ENCODE assay signal across 43 cellular contexts in the genomic region with DNA sequence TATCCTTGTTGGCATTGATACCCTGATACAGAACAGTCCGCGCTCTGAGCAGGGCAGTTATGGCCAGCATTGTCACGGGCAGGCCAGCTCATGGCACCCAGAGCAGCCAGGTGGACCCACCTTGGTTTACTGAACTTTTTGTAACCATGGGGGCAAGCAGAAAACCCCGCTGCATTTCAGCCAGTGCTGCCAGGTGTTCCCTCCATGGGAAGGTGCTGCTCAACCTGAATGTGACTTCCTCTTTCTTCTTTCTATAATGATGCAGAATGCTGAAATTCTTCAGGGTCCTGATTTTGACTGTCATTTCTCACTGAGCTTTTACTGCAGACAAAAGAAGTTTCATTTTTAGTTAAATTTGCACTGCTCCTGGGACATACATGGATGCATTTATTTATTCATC. TPM values are rescaled to one million over a fixed set of nuclear protein-coding genes. Genes with fewer than 3 reads are reported as not detected.
"Had no signal": no experiment of that assay in that cellular context is flagged by ENCODE, and none has a peak within 500 bp of the region (broad histone marks: within the 10 kb centered on the region; RNA-seq: fewer than 3 reads in every experiment).

No MANE protein-coding gene starts in this region.

- DNase-seq: activated CD4-positive, alpha-beta memory T cell treated with anti-CD3 and anti-CD28 coated beads, Interleukin-2, amount 10 ng/mL, durations not matched to agents 7 days and 5 days; activated CD4-positive, alpha-beta T cell treated with anti-CD3 and anti-CD28 coated beads for 1 hour; activated CD4-positive, alpha-beta T cell treated with anti-CD3 and anti-CD28 coated beads for 36 hours; activated CD4-positive, alpha-beta T cell treated with anti-CD3 and anti-CD28 coated beads for 48 hours; activated CD4-positive, alpha-beta T cell treated with anti-CD3 and anti-CD28 coated beads, Interleukin-2, amount 10 ng/mL, durations not matched to agents 7 days and 5 days; activated CD4-positive, alpha-beta T cell treated with anti-CD3 and anti-CD28 coated beads, Interleukin-2, amount 50 U/mL, for 48 hours; activated CD4-positive, CD25-positive, alpha-beta regulatory T cell; activated CD8-positive, alpha-beta memory T cell treated with anti-CD3 and anti-CD28 coated beads for 24 hours; activated CD8-positive, alpha-beta memory T cell treated with anti-CD3 and anti-CD28 coated beads, Interleukin-2, amount 50 U/mL, for 4 hours; activated CD8-positive, alpha-beta T cell treated with anti-CD3 and anti-CD28 coated beads, Interleukin-2, amount 10 ng/mL, durations not matched to agents 7 days and 5 days; activated effector memory CD4-positive, alpha-beta T cell treated with Interleukin-2 at 50 U/mL for 16 hours; activated gamma-delta T cell; activated naive CD4-positive, alpha-beta T cell treated with anti-CD3 and anti-CD28 coated beads, Interleukin-2, amount 10 ng/mL, durations not matched to agents 7 days and 5 days; activated naive CD4-positive, alpha-beta T cell treated with Interleukin-2 at 50 U/mL for 16 hours; activated naive CD8-positive, alpha-beta T cell treated with anti-CD3 and anti-CD28 coated beads, Interleukin-2, amount 10 ng/mL, durations not matched to agents 7 days and 5 days; activated naive CD8-positive, alpha-beta T cell treated with anti-CD3 and anti-CD28 coated beads, Interleukin-2, amount 50 U/mL, for 24 hours; activated T-cell treated with anti-CD3 and anti-CD28 coated beads for 4 hours; activated T-cell treated with anti-CD3 and anti-CD28 coated beads, Interleukin-2, amount 50 U/mL, for 1 hour; activated T-cell treated with anti-CD3 and anti-CD28 coated beads, Interleukin-2, amount 50 U/mL, for 4 hours; activated T-cell treated with anti-CD3 and anti-CD28 coated beads, Interleukin-2, amount 50 U/mL, for 72 hours; amygdala; anterior cingulate cortex; caudate nucleus; cerebellar nuclear complex; T-helper 1 cell; T-helper 2 cell; T-helper 9 cell; WERI-Rb-1 had no signal

- H3K4me3 Mint-ChIP-seq: activated CD4-positive, alpha-beta memory T cell treated with anti-CD3 and anti-CD28 coated beads, Interleukin-2, amount 10 ng/mL, durations not matched to agents 7 days and 5 days; activated CD4-positive, alpha-beta T cell treated with anti-CD3 and anti-CD28 coated beads for 36 hours; activated CD4-positive, alpha-beta T cell treated with anti-CD3 and anti-CD28 coated beads, Interleukin-2, amount 10 ng/mL, durations not matched to agents 7 days and 5 days; activated CD8-positive, alpha-beta T cell treated with anti-CD3 and anti-CD28 coated beads, Interleukin-2, amount 10 ng/mL, durations not matched to agents 7 days and 5 days; activated naive CD4-positive, alpha-beta T cell treated with anti-CD3 and anti-CD28 coated beads, Interleukin-2, amount 10 ng/mL, durations not matched to agents 7 days and 5 days; activated naive CD4-positive, alpha-beta T cell treated with anti-CD3 and anti-CD28 coated beads, Interleukin-2, amount 50 U/mL, for 24 hours; activated naive CD8-positive, alpha-beta T cell; activated naive CD8-positive, alpha-beta T cell treated with anti-CD3 and anti-CD28 coated beads, Interleukin-2, amount 10 ng/mL, durations not matched to agents 7 days and 5 days; activated naive CD8-positive, alpha-beta T cell treated with anti-CD3 and anti-CD28 coated beads, Interleukin-2, amount 50 U/mL, for 24 hours; activated T-cell treated with anti-CD3 and anti-CD28 coated beads, Interleukin-2, amount 50 U/mL, for 4 hours; activated T-cell treated with anti-CD3 and anti-CD28 coated beads, Interleukin-2, amount 50 U/mL, for 72 hours; activated T-helper 1 cell treated with anti-CD3 and anti-CD28 coated beads, Interleukin-12 subunit alpha, Interleukin-12 subunit beta, Interleukin-2, Interleukin-4 antibody, amounts not matched to agents 30 ng/mL and 10 ng/mL and 1 ng/mL, durations not matched to agents 14 hours and 24 hours and 36 hours; brain; central memory CD8-positive, alpha-beta T cell; T-helper 1 cell treated with Interleukin-12 subunit alpha and Interleukin-12 subunit beta and Interleukin-4 antibody, amounts not matched to agents 30 μg/mL and 1 μg/mL, for 36 hours; T-helper 2 cell treated with Interferon-gamma antibody and Interleukin-4, amounts not matched to agents 5 μg/mL and 100 μg/mL, for 36 hours; WTC11 had no signal

- H3K4me1 ChIP-seq: ascending aorta had no signal

- H3K27me3 ChIP-seq: ascending aorta, cardiac muscle cell had no signal

- H3K9me3 ChIP-seq: ascending aorta had no signal

- FAIRE-seq: bronchial epithelial cell, TTC549 had no signal

- H3K4me1 Mint-ChIP-seq: activated CD4-positive, alpha-beta memory T cell treated with anti-CD3 and anti-CD28 coated beads, Interleukin-2, amount 10 ng/mL, durations not matched to agents 7 days and 5 days; activated CD4-positive, alpha-beta T cell treated with anti-CD3 and anti-CD28 coated beads for 36 hours; activated CD4-positive, alpha-beta T cell treated with anti-CD3 and anti-CD28 coated beads, Interleukin-2, amount 10 ng/mL, durations not matched to agents 7 days and 5 days; activated naive CD4-positive, alpha-beta T cell treated with anti-CD3 and anti-CD28 coated beads, Interleukin-2, amount 10 ng/mL, durations not matched to agents 7 days and 5 days; activated naive CD4-positive, alpha-beta T cell treated with anti-CD3 and anti-CD28 coated beads, Interleukin-2, amount 50 U/mL, for 24 hours; activated naive CD8-positive, alpha-beta T cell treated with anti-CD3 and anti-CD28 coated beads, Interleukin-2, amount 10 ng/mL, durations not matched to agents 7 days and 5 days; activated naive CD8-positive, alpha-beta T cell treated with anti-CD3 and anti-CD28 coated beads, Interleukin-2, amount 50 U/mL, for 24 hours; central memory CD8-positive, alpha-beta T cell had no signal

- H3K27me3 Mint-ChIP-seq: activated CD4-positive, alpha-beta memory T cell treated with anti-CD3 and anti-CD28 coated beads, Interleukin-2, amount 10 ng/mL, durations not matched to agents 7 days and 5 days; activated CD4-positive, alpha-beta T cell treated with anti-CD3 and anti-CD28 coated beads for 36 hours; activated CD4-positive, alpha-beta T cell treated with anti-CD3 and anti-CD28 coated beads, Interleukin-2, amount 10 ng/mL, durations not matched to agents 7 days and 5 days; activated naive CD4-positive, alpha-beta T cell treated with anti-CD3 and anti-CD28 coated beads, Interleukin-2, amount 10 ng/mL, durations not matched to agents 7 days and 5 days; activated naive CD4-positive, alpha-beta T cell treated with anti-CD3 and anti-CD28 coated beads, Interleukin-2, amount 50 U/mL, for 24 hours; activated naive CD8-positive, alpha-beta T cell; activated naive CD8-positive, alpha-beta T cell treated with anti-CD3 and anti-CD28 coated beads, Interleukin-2, amount 10 ng/mL, durations not matched to agents 7 days and 5 days; activated naive CD8-positive, alpha-beta T cell treated with anti-CD3 and anti-CD28 coated beads, Interleukin-2, amount 50 U/mL, for 24 hours; brain; central memory CD8-positive, alpha-beta T cell had no signal

- H3K4me3 ChIP-seq: ascending aorta, cardiac muscle cell had no signal

- H3K27ac ChIP-seq: ascending aorta, cardiac muscle cell, WERI-Rb-1 had no signal

- ATAC-seq: activated CD4-positive, alpha-beta T cell treated with anti-CD3 and anti-CD28 coated beads for 36 hours; activated CD4-positive, CD25-positive, alpha-beta regulatory T cell treated with anti-CD3 and anti-CD28 coated beads, Interleukin-2, amount 50 U/mL, for 24 hours; activated CD8-positive, alpha-beta T cell treated with anti-CD3 and anti-CD28 coated beads, Interleukin-2, amount 10 ng/mL, durations not matched to agents 7 days and 5 days; activated naive CD8-positive, alpha-beta T cell treated with anti-CD3 and anti-CD28 coated beads, Interleukin-2, amount 50 U/mL, for 24 hours; activated T-cell treated with anti-CD3 and anti-CD28 coated beads, Interleukin-2, amount 50 U/mL, for 4 hours; activated T-cell treated with anti-CD3 and anti-CD28 coated beads, Interleukin-2, amount 50 U/mL, for 72 hours; WTC11 had no signal

- H3K27ac Mint-ChIP-seq: activated CD4-positive, alpha-beta memory T cell treated with anti-CD3 and anti-CD28 coated beads, Interleukin-2, amount 10 ng/mL, durations not matched to agents 7 days and 5 days; activated CD4-positive, alpha-beta T cell treated with anti-CD3 and anti-CD28 coated beads for 36 hours; activated CD4-positive, alpha-beta T cell treated with anti-CD3 and anti-CD28 coated beads, Interleukin-2, amount 10 ng/mL, durations not matched to agents 7 days and 5 days; activated CD8-positive, alpha-beta T cell treated with anti-CD3 and anti-CD28 coated beads, Interleukin-2, amount 10 ng/mL, durations not matched to agents 7 days and 5 days; activated naive CD4-positive, alpha-beta T cell treated with anti-CD3 and anti-CD28 coated beads, Interleukin-2, amount 10 ng/mL, durations not matched to agents 7 days and 5 days; activated naive CD4-positive, alpha-beta T cell treated with anti-CD3 and anti-CD28 coated beads, Interleukin-2, amount 50 U/mL, for 24 hours; activated naive CD8-positive, alpha-beta T cell; activated naive CD8-positive, alpha-beta T cell treated with anti-CD3 and anti-CD28 coated beads, Interleukin-2, amount 10 ng/mL, durations not matched to agents 7 days and 5 days; activated naive CD8-positive, alpha-beta T cell treated with anti-CD3 and anti-CD28 coated beads, Interleukin-2, amount 50 U/mL, for 24 hours; activated T-cell treated with anti-CD3 and anti-CD28 coated beads, Interleukin-2, amount 50 U/mL, for 72 hours; activated T-helper 1 cell treated with anti-CD3 and anti-CD28 coated beads, Interleukin-12 subunit alpha, Interleukin-12 subunit beta, Interleukin-2, Interleukin-4 antibody, amounts not matched to agents 30 ng/mL and 10 ng/mL and 1 ng/mL, durations not matched to agents 14 hours and 24 hours and 36 hours; activated T-helper 2 cell treated with anti-CD3 and anti-CD28 coated beads, Interferon-gamma antibody, Interleukin-2, Interleukin-4, amounts not matched to agents 10 μg/mL and 5 μg/mL and 100 μg/mL, durations not matched to agents 14 hours and 24 hours and 36 hours; brain; T-helper 1 cell treated with Interleukin-12 subunit alpha and Interleukin-12 subunit beta and Interleukin-4 antibody, amounts not matched to agents 30 μg/mL and 1 μg/mL, for 36 hours; T-helper 2 cell treated with Interferon-gamma antibody and Interleukin-4, amounts not matched to agents 5 μg/mL and 100 μg/mL, for 36 hours had no signal

- H3K9me3 Mint-ChIP-seq: activated CD4-positive, alpha-beta memory T cell treated with anti-CD3 and anti-CD28 coated beads, Interleukin-2, amount 10 ng/mL, durations not matched to agents 7 days and 5 days; activated CD4-positive, alpha-beta T cell treated with anti-CD3 and anti-CD28 coated beads, Interleukin-2, amount 10 ng/mL, durations not matched to agents 7 days and 5 days; activated naive CD4-positive, alpha-beta T cell treated with anti-CD3 and anti-CD28 coated beads, Interleukin-2, amount 10 ng/mL, durations not matched to agents 7 days and 5 days; activated naive CD4-positive, alpha-beta T cell treated with anti-CD3 and anti-CD28 coated beads, Interleukin-2, amount 50 U/mL, for 24 hours; activated naive CD8-positive, alpha-beta T cell treated with anti-CD3 and anti-CD28 coated beads, Interleukin-2, amount 10 ng/mL, durations not matched to agents 7 days and 5 days; activated naive CD8-positive, alpha-beta T cell treated with anti-CD3 and anti-CD28 coated beads, Interleukin-2, amount 50 U/mL, for 24 hours; activated T-cell treated with anti-CD3 and anti-CD28 coated beads, Interleukin-2, amount 50 U/mL, for 4 hours; activated T-cell treated with anti-CD3 and anti-CD28 coated beads, Interleukin-2, amount 50 U/mL, for 72 hours; activated T-helper 1 cell treated with anti-CD3 and anti-CD28 coated beads, Interleukin-12 subunit alpha, Interleukin-12 subunit beta, Interleukin-2, Interleukin-4 antibody, amounts not matched to agents 30 ng/mL and 10 ng/mL and 1 ng/mL, durations not matched to agents 14 hours and 24 hours and 36 hours; activated T-helper 2 cell treated with anti-CD3 and anti-CD28 coated beads, Interferon-gamma antibody, Interleukin-2, Interleukin-4, amounts not matched to agents 10 μg/mL and 5 μg/mL and 100 μg/mL, durations not matched to agents 14 hours and 24 hours and 36 hours; brain; central memory CD8-positive, alpha-beta T cell; T-helper 1 cell treated with Interleukin-12 subunit alpha and Interleukin-12 subunit beta and Interleukin-4 antibody, amounts not matched to agents 30 μg/mL and 1 μg/mL, for 36 hours; T-helper 2 cell treated with Interferon-gamma antibody and Interleukin-4, amounts not matched to agents 5 μg/mL and 100 μg/mL, for 36 hours; WTC11 had no signal

RNA-seq across cellular contexts. Expression of gene CABP7, which starts 35.6 kb away (rescaled TPM):
- total RNA-seq: activated CD4-positive, alpha-beta T cell treated with anti-CD3 and anti-CD28 coated beads for 36 hours; activated CD8-positive, alpha-beta T cell treated with anti-CD3 and anti-CD28 coated beads, Interleukin-2, amount 10 ng/mL, durations not matched to agents 7 days and 5 days; activated T-helper 1 cell treated with anti-CD3 and anti-CD28 coated beads, Interleukin-12 subunit alpha, Interleukin-12 subunit beta, Interleukin-2, Interleukin-4 antibody, amounts not matched to agents 30 ng/mL and 10 ng/mL and 1 ng/mL, durations not matched to agents 14 hours and 24 hours and 36 hours; ascending aorta; bronchial epithelial cell; cardiac muscle cell; chondrocyte had no signal
